ENCODE assay signal across 1 cellular context in the genomic region with DNA sequence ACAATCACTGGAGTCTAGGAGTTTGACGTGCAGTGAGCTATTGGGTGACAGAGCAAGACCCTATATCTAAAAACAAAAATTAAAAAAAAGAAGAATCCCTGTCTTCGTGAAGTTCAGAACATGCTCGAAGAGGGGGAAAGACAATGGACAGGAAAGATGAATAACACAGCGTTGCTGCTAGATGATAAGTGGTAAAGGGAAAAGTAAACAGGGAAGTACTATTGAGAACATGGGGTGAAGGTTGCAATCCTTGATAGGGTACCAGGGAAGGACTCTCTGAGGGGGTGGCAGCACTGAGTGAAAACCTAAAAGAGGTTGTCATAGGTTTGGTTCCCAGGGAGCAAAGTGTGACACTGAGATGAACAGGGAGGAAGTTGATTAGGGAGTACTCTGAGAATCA.
TF ChIP-seq lines count a peak whose summit lies in the region.

No MANE protein-coding gene starts in this region.

TF ChIP-seq in HepG2, 621 proteins besides CTCF, POLR2A, EP300 and RAD21:
- peak; percentile 20; the same call in 1 of the 2 replicates for TF ChIP-seq FOXK1 (CRISPR knock-in tag; IDR thresholded peaks at IDR 0.05; ENCODE audit: borderline replicate concordance, low read depth)
- peak; percentile 87; the same call in 1 of the 2 replicates for TF ChIP-seq ZNF263 (CRISPR knock-in tag; IDR thresholded peaks at IDR 0.05)
- TF ChIP-seq GFI1 (CRISPR knock-in tag; IDR thresholded peaks at IDR 0.05; ENCODE audit: borderline replicate concordance) = no peak
- no peak for TF ChIP-seq ASH2L (IDR thresholded peaks at IDR 0.05; ENCODE audit: insufficient read length, low read depth, low read length)
- TF ChIP-seq FOXA3 (CRISPR knock-in tag; IDR thresholded peaks at IDR 0.05) = peak; percentile 57
